ENCODE assay signal across 1 cellular context in the genomic region with DNA sequence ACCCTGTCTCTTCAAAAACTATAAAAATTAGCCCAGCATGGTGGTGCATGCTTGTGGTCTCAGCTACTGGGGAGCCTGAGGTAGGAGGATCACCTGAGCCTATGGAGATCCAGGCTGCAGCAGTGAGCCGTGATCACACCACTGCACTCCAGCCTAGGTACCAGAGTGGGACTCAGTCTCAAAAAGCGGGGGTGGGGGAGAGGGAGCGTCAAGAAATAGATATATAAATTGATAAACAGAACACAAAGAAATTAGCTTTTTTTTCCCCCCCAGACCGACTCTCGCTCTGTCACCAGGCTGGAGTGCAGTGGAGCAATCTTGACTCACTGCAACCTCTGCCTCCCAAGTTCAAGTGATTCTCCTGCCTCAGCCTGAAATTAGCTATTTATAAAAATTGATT.
TF ChIP-seq lines count a peak whose summit lies in the region.

No MANE protein-coding gene starts in this region.

TF ChIP-seq in IMR-90, 13 proteins besides CTCF, POLR2A, EP300 and RAD21:
- no peak for TF ChIP-seq MAZ (IDR thresholded peaks at IDR 0.05; ENCODE audit: borderline replicate concordance, low read depth, low read length)
- no peak for TF ChIP-seq MXI1 (IDR thresholded peaks at IDR 0.05; ENCODE audit: borderline replicate concordance, low read depth, low read length)
- TF ChIP-seq NFE2L2 (IDR thresholded peaks at IDR 0.05; ENCODE audit: low read depth, low read length): no peak
- no peak for TF ChIP-seq RFX5 (IDR thresholded peaks at IDR 0.05; ENCODE audit: low read depth, low read length)
- TF ChIP-seq USF2 (IDR thresholded peaks at IDR 0.05; ENCODE audit: low read depth, low read length): no peak
- TF ChIP-seq CHD1 (IDR thresholded peaks at IDR 0.05; ENCODE audit: low read depth, low read length): no peak
- TF ChIP-seq, protein P1, sequence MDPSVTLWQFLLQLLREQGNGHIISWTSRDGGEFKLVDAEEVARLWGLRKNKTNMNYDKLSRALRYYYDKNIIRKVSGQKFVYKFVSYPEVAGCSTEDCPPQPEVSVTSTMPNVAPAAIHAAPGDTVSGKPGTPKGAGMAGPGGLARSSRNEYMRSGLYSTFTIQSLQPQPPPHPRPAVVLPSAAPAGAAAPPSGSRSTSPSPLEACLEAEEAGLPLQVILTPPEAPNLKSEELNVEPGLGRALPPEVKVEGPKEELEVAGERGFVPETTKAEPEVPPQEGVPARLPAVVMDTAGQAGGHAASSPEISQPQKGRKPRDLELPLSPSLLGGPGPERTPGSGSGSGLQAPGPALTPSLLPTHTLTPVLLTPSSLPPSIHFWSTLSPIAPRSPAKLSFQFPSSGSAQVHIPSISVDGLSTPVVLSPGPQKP (IDR thresholded peaks at IDR 0.05; ENCODE audit: borderline replicate concordance, low read depth, low read length): no peak
- no peak for TF ChIP-seq MAFK (IDR thresholded peaks at IDR 0.05; ENCODE audit: low read depth, low read length)
- no peak for TF ChIP-seq CEBPB (IDR thresholded peaks at IDR 0.05; ENCODE audit: low read depth, low read length)
